ENCODE assay signal across 9 cellular contexts in the genomic region with DNA sequence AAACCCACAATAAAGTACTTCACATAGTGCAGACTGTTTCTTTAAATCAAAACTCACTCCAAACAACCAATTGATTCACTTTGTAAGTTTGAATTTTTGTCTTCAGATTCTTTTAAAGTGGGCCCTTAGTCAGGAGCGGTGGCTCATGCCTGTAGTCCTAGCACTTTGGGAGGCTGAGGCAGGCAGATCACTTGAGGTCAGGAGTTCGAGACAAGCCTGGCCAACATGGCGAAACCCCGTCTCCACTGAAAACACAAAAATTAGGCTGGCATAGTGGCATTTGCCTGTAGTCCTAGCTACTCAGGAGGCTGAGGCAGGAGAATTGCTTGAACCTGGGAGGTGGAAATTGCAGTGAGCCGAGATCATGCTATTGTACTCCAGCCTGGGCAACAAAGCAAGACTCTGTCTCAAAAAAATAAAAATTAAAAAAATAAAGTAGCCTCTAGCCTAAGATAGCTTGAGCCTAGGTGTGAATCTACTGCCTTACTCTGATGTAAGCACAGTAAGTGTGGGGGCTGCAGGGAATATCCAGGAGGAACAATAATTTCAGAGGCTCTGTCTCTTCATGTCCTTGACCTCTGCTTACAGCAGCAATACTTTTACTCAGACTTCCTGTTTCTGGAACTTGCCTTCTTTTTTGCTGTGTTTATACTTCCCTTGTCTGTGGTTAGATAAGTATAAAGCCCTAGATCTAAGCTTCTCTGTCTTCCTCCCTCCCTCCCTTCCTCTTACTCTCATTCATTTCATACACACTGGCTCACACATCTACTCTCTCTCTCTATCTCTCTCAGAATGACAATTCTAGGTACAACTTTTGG. TPM values are rescaled to one million over a fixed set of nuclear protein-coding genes. Genes with fewer than 3 reads are reported as not detected.
DNase-seq lines count a peak whose midpoint lies in the region; ATAC-seq and TF ChIP-seq lines count a peak whose summit lies in the region.
"Had no signal": no experiment of that assay in that cellular context is flagged by ENCODE, and none has a peak within 500 bp of the region (broad histone marks: within the 10 kb centered on the region; RNA-seq: fewer than 3 reads in every experiment).

A gene with protein sequence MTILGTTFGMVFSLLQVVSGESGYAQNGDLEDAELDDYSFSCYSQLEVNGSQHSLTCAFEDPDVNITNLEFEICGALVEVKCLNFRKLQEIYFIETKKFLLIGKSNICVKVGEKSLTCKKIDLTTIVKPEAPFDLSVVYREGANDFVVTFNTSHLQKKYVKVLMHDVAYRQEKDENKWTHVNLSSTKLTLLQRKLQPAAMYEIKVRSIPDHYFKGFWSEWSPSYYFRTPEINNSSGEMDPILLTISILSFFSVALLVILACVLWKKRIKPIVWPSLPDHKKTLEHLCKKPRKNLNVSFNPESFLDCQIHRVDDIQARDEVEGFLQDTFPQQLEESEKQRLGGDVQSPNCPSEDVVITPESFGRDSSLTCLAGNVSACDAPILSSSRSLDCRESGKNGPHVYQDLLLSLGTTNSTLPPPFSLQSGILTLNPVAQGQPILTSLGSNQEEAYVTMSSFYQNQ (plus strand): TSS at position 706 of the 818 bp plus-strand sequence. CDS start 87 bp downstream, at position 793.

- no peak for DNase-seq in CD8-positive, alpha-beta T cell
- DNase-seq in activated CD4-positive, alpha-beta memory T cell treated with anti-CD3 and anti-CD28 coated beads for 36 hours, result peak; percentile 48
- DNase-seq in lung (ENCODE audit: low spot score) (no peak), islet precursor cell (no peak), NCI-H2196 treated with DMSO at 0.1 percent for 48 hours (lab: John Stamatoyannopoulos, UW; ENCODE audit: unreplicated experiment) (no peak), NCI-H1436 (lab: John Stamatoyannopoulos, UW) (no peak)
- DNase-seq: midbrain had no signal

- 86 to 91% methylated on average over 5 of the region's 5 CpGs for WGBS in lung, 2 donors

- intact Hi-C loops in CD8-positive, alpha-beta T cell (cut with DNase I, micrococcal nuclease), result loop anchor here (1.0 to 5.0 kb wide), 5 partner anchors 14 to 239 kb away; a partner anchor contains a TSS
- intact Hi-C loops in activated CD4-positive, alpha-beta memory T cell treated with anti-CD3 and anti-CD28 coated beads for 36 hours (cut with micrococcal nuclease), result loop anchor here (1.0 to 10.0 kb wide), 14 partner anchors 20 to 932 kb away; a partner anchor contains a TSS

- no peaks in the 10 kb centered on the region for H3K9me3 Mint-ChIP-seq in CD8-positive, alpha-beta T cell
- no peaks in the 10 kb centered on the region for H3K9me3 Mint-ChIP-seq in activated CD4-positive, alpha-beta memory T cell treated with anti-CD3 and anti-CD28 coated beads for 36 hours

- peaks cover 55% of the 10 kb centered on the region for H3K4me1 ChIP-seq in CD8-positive, alpha-beta T cell (ENCODE audit: insufficient read depth, low read length)
- H3K4me1 ChIP-seq in lung (ENCODE audit: control insufficient read depth in 2 of 2, insufficient read depth in 2 of 2, low read length in 2 of 2), result peaks cover 0 to 6% of the 10 kb centered on the region in 2 donors

- no peaks in the 10 kb centered on the region for H3K27me3 Mint-ChIP-seq in CD8-positive, alpha-beta T cell (ENCODE audit: low read depth)
- no peaks in the 10 kb centered on the region for H3K27me3 Mint-ChIP-seq in activated CD4-positive, alpha-beta memory T cell treated with anti-CD3 and anti-CD28 coated beads for 36 hours

- peak within 1 kb of the TSS; percentile 92 for H3K4me3 Mint-ChIP-seq in CD8-positive, alpha-beta T cell
- peak within 1 kb of the TSS; percentile 93 for H3K4me3 Mint-ChIP-seq in activated CD4-positive, alpha-beta memory T cell treated with anti-CD3 and anti-CD28 coated beads for 36 hours

- POLR2A ChIA-PET in CD8-positive, alpha-beta T cell (lab: Charles Lee), result interaction anchor here (0.7 to 18.5 kb wide), 15 partner anchors 11 to 239 kb away, joined by 3 to 700 read pairs (median 8); a partner anchor contains a TSS
- POLR2A ChIA-PET in activated CD4-positive, alpha-beta memory T cell treated with anti-CD3 and anti-CD28 coated beads for 36 hours (lab: Charles Lee), result interaction anchor here (0.6 to 13.7 kb wide), 19 partner anchors 13 to 385 kb away, joined by 3 to 160 read pairs (median 7); a partner anchor contains a TSS

- H3K4me3 ChIP-seq in CD8-positive, alpha-beta T cell (ENCODE audit: low read depth, low read length), result peak within 1 kb of the TSS; percentile 80
- H3K4me3 ChIP-seq in lung, result no peak within 1 kb of the TSS

- H3K27ac ChIP-seq in CD8-positive, alpha-beta T cell (ENCODE audit: low read depth, low read length), result peak within 1 kb of the TSS; percentile 97
- no peak within 1 kb of the TSS for H3K27ac ChIP-seq in lung (ENCODE audit: low read depth in 1 of 2, low read length in 1 of 2)

- no peaks in the 10 kb centered on the region for H3K27me3 ChIP-seq in CD8-positive, alpha-beta T cell (ENCODE audit: insufficient read depth, low read length)
- H3K27me3 ChIP-seq in lung (ENCODE audit: control insufficient read depth, insufficient read depth), result no peaks in the 10 kb centered on the region

- H3K27ac Mint-ChIP-seq in CD8-positive, alpha-beta T cell, result peak within 1 kb of the TSS; percentile 100
- H3K27ac Mint-ChIP-seq in activated CD4-positive, alpha-beta memory T cell treated with anti-CD3 and anti-CD28 coated beads for 36 hours, result peak within 1 kb of the TSS; percentile 100

- CTCF ChIA-PET in CD8-positive, alpha-beta T cell (lab: Charles Lee), result interaction anchor here (0.9 to 10.5 kb wide), 10 partner anchors 16 to 77 kb away, joined by 3 to 144 read pairs (median 5); no protein-coding TSS in a partner anchor
- CTCF ChIA-PET in activated CD4-positive, alpha-beta memory T cell treated with anti-CD3 and anti-CD28 coated beads for 36 hours (lab: Charles Lee), result interaction anchor here (0.6 to 5.1 kb wide), 9 partner anchors 18 to 148 kb away, joined by 3 to 26 read pairs (median 5); no protein-coding TSS in a partner anchor

- peaks cover 46% of the 10 kb centered on the region for H3K36me3 Mint-ChIP-seq in CD8-positive, alpha-beta T cell
- H3K36me3 Mint-ChIP-seq in activated CD4-positive, alpha-beta memory T cell treated with anti-CD3 and anti-CD28 coated beads for 36 hours, result peaks cover 80% of the 10 kb centered on the region

- H3K36me3 ChIP-seq in CD8-positive, alpha-beta T cell (ENCODE audit: insufficient read depth, low read length), result peaks cover 23% of the 10 kb centered on the region
- H3K36me3 ChIP-seq in lung (ENCODE audit: control insufficient read depth in 2 of 2, insufficient read depth in 2 of 2, low read length in 2 of 2), result no peaks in the 10 kb centered on the region

- no peak for TF ChIP-seq CTCF in CD8-positive, alpha-beta T cell (IDR thresholded peaks at IDR 0.05)
- TF ChIP-seq CTCF in lung (IDR thresholded peaks at IDR 0.05; ENCODE audit: control extremely low read depth, extremely low read depth), result no peak

- ATAC-seq in CD8-positive, alpha-beta T cell, result peak; percentile 25
- ATAC-seq in HG03520 (IDR thresholded peaks at IDR 0.05; ENCODE audit: unreplicated experiment), result peak; percentile 42
- no peak for ATAC-seq in lung (ENCODE audit: insufficient read depth, low FRiP score)
- no peak for ATAC-seq in GM21786 (IDR thresholded peaks at IDR 0.05; ENCODE audit: unreplicated experiment)

- H3K9me3 ChIP-seq in CD8-positive, alpha-beta T cell (ENCODE audit: low read length), result no peaks in the 10 kb centered on the region
- H3K9me3 ChIP-seq in lung (ENCODE audit: control insufficient read depth in 2 of 2, insufficient read depth in 1 of 2, low read length in 1 of 2), result no peaks in the 10 kb centered on the region

- H3K4me1 Mint-ChIP-seq in CD8-positive, alpha-beta T cell (ENCODE audit: low read depth), result peaks cover 70% of the 10 kb centered on the region
- H3K4me1 Mint-ChIP-seq in activated CD4-positive, alpha-beta memory T cell treated with anti-CD3 and anti-CD28 coated beads for 36 hours (ENCODE audit: low read depth), result peaks cover 75% of the 10 kb centered on the region

RNA-seq across cellular contexts. Expression of the gene that starts here (rescaled TPM):
- 100 to 1,000 TPM; 287 to 310 TPM for total RNA-seq in CD8-positive, alpha-beta T cell
- total RNA-seq in activated CD4-positive, alpha-beta memory T cell treated with anti-CD3 and anti-CD28 coated beads for 36 hours, result 100 to 1,000 TPM; 163 to 169 TPM
- 10 to 100 TPM; 47.6 to 87.8 TPM for total RNA-seq in lung
- 100 to 1,000 TPM in 1 of 2 donors, 10 to 100 TPM in 1; 10.9 to 120 TPM for polyA plus RNA-seq in lung

Comparison
In these comparisons a context has a peak if more than half of its experiments do, and no peak if none do; other contexts are left out.
1. ATAC-seq: peak in CD8-positive, alpha-beta T cell (single experiment) and HG03520 (single experiment); none in lung (single experiment) and GM21786 (single experiment).